ENCODE assay signal across 9 cellular contexts in the genomic region with DNA sequence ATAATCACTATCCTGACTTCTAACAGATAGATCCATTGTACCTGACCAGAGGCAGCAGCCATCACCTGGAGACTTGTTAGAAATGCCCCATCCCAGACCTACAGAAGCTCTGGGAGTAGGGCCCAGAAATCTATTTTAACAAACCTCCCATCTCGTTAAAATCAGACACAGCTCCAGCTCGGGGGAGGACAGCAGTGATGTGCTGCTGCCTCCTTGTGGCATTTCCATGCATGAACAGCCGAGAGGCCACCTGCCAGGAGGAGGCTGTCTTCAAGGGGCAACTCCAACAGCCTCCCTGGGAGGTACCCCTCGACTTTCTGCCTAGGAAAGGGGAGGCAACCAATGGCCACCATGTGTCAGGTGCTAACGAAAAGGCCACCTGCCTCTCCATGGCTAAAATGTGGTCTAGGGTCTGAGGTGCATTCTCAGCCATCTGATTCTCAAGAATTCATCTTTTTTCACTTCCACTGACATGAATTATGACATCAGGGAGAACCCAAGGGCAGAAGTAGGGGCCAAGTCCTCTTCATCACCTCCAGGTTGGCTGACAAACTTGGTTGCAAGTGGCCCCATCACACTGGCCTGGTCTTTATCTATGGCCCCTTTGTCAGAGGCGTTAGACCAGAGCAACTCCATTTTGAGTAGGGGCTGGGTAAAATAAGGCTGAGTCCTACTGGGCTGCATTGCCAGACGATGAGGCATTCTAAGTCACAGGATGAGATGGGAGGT. TPM values are rescaled to one million over a fixed set of nuclear protein-coding genes. Genes with fewer than 3 reads are reported as not detected.
DNase-seq lines count a peak whose midpoint lies in the region; ATAC-seq and TF ChIP-seq lines count a peak whose summit lies in the region.
"Had no signal": no experiment of that assay in that cellular context is flagged by ENCODE, and none has a peak within 500 bp of the region (broad histone marks: within the 10 kb centered on the region; RNA-seq: fewer than 3 reads in every experiment).

No MANE protein-coding gene starts in this region.

- H3K27ac ChIP-seq in aorta (ENCODE audit: low read depth in 1 of 2, low read length in 2 of 2): peak overlapping the region in 1 of 2 donors; percentile 91

- H3K4me1 ChIP-seq in Caco-2: peaks cover 36% of the 10 kb centered on the region
- H3K4me1 ChIP-seq in aorta (ENCODE audit: control insufficient read depth in 1 of 2, insufficient read depth in 2 of 2, low read length in 2 of 2): peaks cover 0 to 4% of the 10 kb centered on the region in 2 donors

- H3K27me3 Mint-ChIP-seq in Caco-2 (ENCODE audit: insufficient read depth, unreplicated experiment): no peaks in the 10 kb centered on the region

- intact Hi-C loops in Caco-2 (cut with micrococcal nuclease; ENCODE audit: unreplicated experiment) (loop anchor here (1.0 to 10.0 kb wide), 5 partner anchors 41 to 519 kb away; partner anchors contain the start of genes OSER1 and TTPAL), aorta (cut with DNase I) (loop anchor here (1.0 to 10.0 kb wide), 3 partner anchors 48 to 349 kb away; partner anchors contain the start of gene SERINC3 (in 1 of the 2))

- ATAC-seq in aorta (ENCODE audit: low FRiP score): peak; percentile 78
- ATAC-seq in HG03342 (IDR thresholded peaks at IDR 0.05; ENCODE audit: unreplicated experiment): no peak

- H3K27ac Mint-ChIP-seq in Caco-2 (ENCODE audit: unreplicated experiment): peak overlapping the region; percentile 9

- peak; percentile 95 to 98 for TF ChIP-seq CTCF in Caco-2 (IDR thresholded peaks at IDR 0.05; ENCODE audit: insufficient read depth in 1 of 2, low read depth in 1 of 2, low read length in 1 of 2, severe bottlenecking in 1 of 2, unreplicated experiment in 1 of 2)

- WGBS in aorta, 2 donors: 32 to 34% methylated on average over 7 of the region's 7 CpGs

- H3K4me1 Mint-ChIP-seq in Caco-2 (ENCODE audit: low read depth, unreplicated experiment): peaks cover 44% of the 10 kb centered on the region

- BruUV-seq in Caco-2 (replicated peaks; lab: Mats Ljungman, UMichigan): no TSS peak

- H3K27me3 ChIP-seq in Caco-2 (replicated peaks; ENCODE audit: control insufficient read depth, insufficient read depth, low read length) (no peaks in the 10 kb centered on the region), aorta (ENCODE audit: control insufficient read depth in 1 of 2, insufficient read depth in 2 of 2, low read length in 1 of 2) (no peaks in the 10 kb centered on the region)

- POLR2A ChIA-PET in Caco-2 (lab: Charles Lee): no interaction called here

- H3K9me3 ChIP-seq in Caco-2 (no peaks in the 10 kb centered on the region), aorta (ENCODE audit: control insufficient read depth, low read length) (no peaks in the 10 kb centered on the region)

- DNase-seq in Caco-2: peak; percentile 82 to 89
- DNase-seq in HK-2 (ENCODE audit: unreplicated experiment): peak; percentile 76
- DNase-seq in RPMI8226: peak; percentile 69
- DNase-seq in activated naive CD4-positive, alpha-beta T cell treated with anti-CD3 and anti-CD28 coated beads, Interleukin-2, amount 50 U/mL, for 16 hours: peak; percentile 65
- peak; percentile 67 for DNase-seq in glomerular visceral epithelial cell (ENCODE audit: extremely low spot score)
- peak; percentile 74 for DNase-seq in pons (ENCODE audit: low spot score)
- DNase-seq in aorta: peak; percentile 77 to 87

- H3K36me3 Mint-ChIP-seq in Caco-2 (ENCODE audit: insufficient read depth, unreplicated experiment): peaks cover 14% of the 10 kb centered on the region

- no peak overlapping the region for H3K4me3 Mint-ChIP-seq in Caco-2 (ENCODE audit: unreplicated experiment)

- no peak overlapping the region for H3K4me3 ChIP-seq in Caco-2 (ENCODE audit: low read depth, low read length)
- H3K4me3 ChIP-seq in aorta (ENCODE audit: low read length in 2 of 2): no peak overlapping the region

- CTCF ChIA-PET in Caco-2 (lab: Charles Lee): interaction anchor here (0.6 to 5.5 kb wide), 12 partner anchors 9 to 258 kb away, joined by 3 to 132 read pairs (median 4); partner anchors contain the start of genes TTPAL and YWHAB

- H3K9me3 Mint-ChIP-seq in Caco-2 (ENCODE audit: unreplicated experiment): peaks cover 10% of the 10 kb centered on the region

- no peaks in the 10 kb centered on the region for H3K36me3 ChIP-seq in Caco-2 (ENCODE audit: control insufficient read depth, insufficient read depth, low read length)
- no peaks in the 10 kb centered on the region for H3K36me3 ChIP-seq in aorta (ENCODE audit: control insufficient read depth in 1 of 2, insufficient read depth in 2 of 2, low read length in 1 of 2)

RNA-seq across cellular contexts. Expression of gene KCNK15, which starts 12.2 kb away (rescaled TPM):
- total RNA-seq in Caco-2 (2022) (2.9 and 3.4 TPM in 2 replicates), aorta (10 to 100 TPM in 1 of 2 donors, 1 to 10 TPM in 1; 5.0 to 16.1 TPM)
- polyA plus RNA-seq in aorta: 1 to 10 TPM; 2.3 to 6.8 TPM

RNA-seq across cellular contexts. Expression of gene CCN5, which starts 18.3 kb away (rescaled TPM):
- total RNA-seq in Caco-2 (2022): not detected in 2 replicates
- 100 to 1,000 TPM in 1 of 2 donors, 10 to 100 TPM in 1; 59.4 to 186 TPM for total RNA-seq in aorta
- 100 to 1,000 TPM in 1 of 2 donors, 10 to 100 TPM in 1; 93.1 to 137 TPM for polyA plus RNA-seq in aorta
- total RNA-seq: T-helper 1 cell treated with Interleukin-12 subunit alpha and Interleukin-12 subunit beta and Interleukin-4 antibody, amounts not matched to agents 30 ng/mL and 1 ng/mL, for 36 hours had no signal

Comparison
In these comparisons a context has a peak if more than half of its experiments do, and no peak if none do; other contexts are left out.
1. RNA of gene CCN5, which starts 18.3 kb away (total RNA-seq): 59.4 to 186 TPM in aorta; not detected in Caco-2; every median in the first group is over 10 times any median in the second.
2. Peak in every context shown above with its lines, with median percentiles within 50 percentile points of each other: DNase-seq.